ENCODE assay signal across 9 cellular contexts in genomic region chr9:69351227-69351626, GRCh38. TPM values are rescaled to one million over a fixed set of nuclear protein-coding genes. Genes with fewer than 3 reads are reported as not detected.
"Had no signal": no experiment of that assay in that cellular context is flagged by ENCODE, and none has a peak within 500 bp of the region (broad histone marks: within the 10 kb centered on the region; RNA-seq: fewer than 3 reads in every experiment).

No MANE protein-coding gene starts in this region.

- DNase-seq: GDM1, GF-D8 had no signal

- H3K4me3 ChIP-seq: GM12878 had no signal

- ATAC-seq: GM12878 had no signal

- FAIRE-seq: G401.6, GM12878, GM12891, GM12892, GM18507, GM19239 had no signal

RNA-seq across cellular contexts. Expression of gene ENTREP1, which starts 26.2 kb away (rescaled TPM):
- total RNA-seq: G401, GM12878 had no signal
- polyA plus RNA-seq: GM12878 had no signal
